Comparison of ENCODE assay signal across 8 cellular contexts in genomic region chr3:159919873-159920272, GRCh38.
DNase-seq lines count a peak whose midpoint lies in the region; ATAC-seq and TF ChIP-seq lines count a peak whose summit lies in the region.
"Had no signal": no experiment of that assay in that cellular context is flagged by ENCODE, and none has a peak within 500 bp of the region (broad histone marks: within the 10 kb centered on the region; RNA-seq: fewer than 3 reads in every experiment).

No MANE protein-coding gene starts in this region.

- H3K4me3 Mint-ChIP-seq in osteocyte (ENCODE audit: unreplicated experiment), result no peak overlapping the region

- ATAC-seq in GM19397 (IDR thresholded peaks at IDR 0.05; ENCODE audit: unreplicated experiment), result peak; percentile 60
- ATAC-seq in HG02885 (IDR thresholded peaks at IDR 0.05; ENCODE audit: poor library complexity, unreplicated experiment), result peak; percentile 81

- H3K27me3 Mint-ChIP-seq in osteocyte (ENCODE audit: unreplicated experiment), result no peaks in the 10 kb centered on the region

- DNase-seq in NOMO-1 treated with dmso at 0.1 percent for 144 hours (lab: John Stamatoyannopoulos, UW; ENCODE audit: unreplicated experiment) (peak; percentile 48), osteocyte (ENCODE audit: extremely low spot score, unreplicated experiment) (no peak), HK-2 (ENCODE audit: unreplicated experiment) (no peak), OCI-M2 (lab: John Stamatoyannopoulos, UW; ENCODE audit: unreplicated experiment) (no peak), NK-92 (lab: John Stamatoyannopoulos, UW; ENCODE audit: unreplicated experiment) (no peak)
- DNase-seq: NCI-H345 had no signal

- peak overlapping the region; percentile 9 for H3K27ac Mint-ChIP-seq in osteocyte (ENCODE audit: unreplicated experiment)

- peaks cover 4% of the 10 kb centered on the region for H3K9me3 Mint-ChIP-seq in osteocyte (ENCODE audit: unreplicated experiment)

- peaks cover 8% of the 10 kb centered on the region for H3K4me1 Mint-ChIP-seq in osteocyte (ENCODE audit: unreplicated experiment)

- H3K36me3 Mint-ChIP-seq in osteocyte (ENCODE audit: unreplicated experiment), result no peaks in the 10 kb centered on the region

- no peak for TF ChIP-seq CTCF in osteocyte (IDR thresholded peaks at IDR 0.05)
